ENCODE assay signal across 22 cellular contexts in the genomic region with DNA sequence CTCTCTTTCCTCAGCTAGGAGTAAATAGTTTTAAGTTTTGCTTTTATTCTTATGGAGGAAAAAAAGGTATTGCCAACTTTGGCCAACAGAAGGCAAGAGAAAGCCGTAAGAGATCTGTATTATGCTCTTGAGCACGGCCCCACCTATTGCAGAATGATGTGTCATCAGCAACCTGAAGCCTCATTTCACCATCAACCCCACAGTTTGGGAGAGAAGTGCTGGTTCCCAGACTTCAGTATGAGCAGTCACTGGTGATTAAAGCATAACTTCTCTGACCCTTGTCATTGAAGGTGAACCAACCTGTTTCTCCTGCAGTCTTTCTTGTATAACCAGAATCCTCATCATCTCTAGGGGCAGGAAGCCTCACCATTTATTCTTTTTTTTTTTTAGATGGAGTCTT.
DNase-seq lines count a peak whose midpoint lies in the region; ATAC-seq and TF ChIP-seq lines count a peak whose summit lies in the region.
"Had no signal": no experiment of that assay in that cellular context is flagged by ENCODE, and none has a peak within 500 bp of the region (broad histone marks: within the 10 kb centered on the region; RNA-seq: fewer than 3 reads in every experiment).

No MANE protein-coding gene starts in this region.

- H2AFZ ChIP-seq in PC-9 (no peak overlapping the region), osteoblast (ENCODE audit: low read length) (no peak overlapping the region)

- H3K9me2 ChIP-seq in PC-9 (ENCODE audit: insufficient read depth), result no peaks in the 10 kb centered on the region

- peak; percentile 31 for DNase-seq in HT-29 (ENCODE audit: low spot score)
- DNase-seq in PC-9, result peak; percentile 13 to 98
- peak; percentile 64 for DNase-seq in osteoblast (ENCODE audit: insufficient read length, low spot score, missing footprints)
- no peak for DNase-seq in tibial nerve (ENCODE audit: low spot score in 2 of 2)
- no peak for DNase-seq in activated CD8-positive, alpha-beta memory T cell treated with anti-CD3 and anti-CD28 coated beads, Interleukin-2, amount 50 U/mL, for 4 hours
- DNase-seq in naive thymus-derived CD4-positive, alpha-beta T cell, result no peak
- DNase-seq: activated CD4-positive, CD25-positive, alpha-beta regulatory T cell; activated naive CD4-positive, alpha-beta T cell treated with anti-CD3 and anti-CD28 coated beads, Interleukin-2, amount 50 U/mL, for 16 hours; activated T-cell treated with anti-CD3 and anti-CD28 coated beads, Interleukin-2, amount 50 U/mL, for 48 hours; CD8-positive, alpha-beta T cell; DMS79 treated with DMSO at 0.1 percent for 48 hours; lower lobe of right lung; NCI-H1694 treated with DMSO at 0.1 percent for 48 hours; NCI-H526 treated with DMSO at 0.1 percent for 48 hours; OCI-M1; ovary; stimulated activated naive CD4-positive, alpha-beta T cell had no signal

- H3K4me3 ChIP-seq in PC-9, result peak overlapping the region; percentile 4; the same call in 1 of the 2 replicates
- no peak overlapping the region for H3K4me3 ChIP-seq in osteoblast (ENCODE audit: insufficient read depth, low read length)
- H3K4me3 ChIP-seq in tibial nerve, result no peak overlapping the region
- no peak overlapping the region for H3K4me3 ChIP-seq in naive thymus-derived CD4-positive, alpha-beta T cell (ENCODE audit: low read length)
- H3K4me3 ChIP-seq: gastroesophageal sphincter, HAP-1, lower lobe of right lung, ovary had no signal

- CTCF ChIA-PET in PC-9 (lab: Charles Lee), result interaction anchor here (0.6 kb wide), 1 partner anchor 598 kb away, joined by 3 read pairs; no protein-coding TSS in a partner anchor
- CTCF ChIA-PET in naive thymus-derived CD4-positive, alpha-beta T cell (lab: Charles Lee), result no interaction called here

- no TSS peak for BruUV-seq in PC-9 (replicated peaks; lab: Mats Ljungman, UMichigan)

- H3K4me2 ChIP-seq in PC-9 (peak overlapping the region; percentile 60), osteoblast (ENCODE audit: insufficient read depth, low read length) (no peak overlapping the region)

- H3K4me1 ChIP-seq in PC-9 (replicated peaks; ENCODE audit: insufficient read depth) (peaks cover 24% of the 10 kb centered on the region), osteoblast (ENCODE audit: insufficient read depth, low read length) (no peaks in the 10 kb centered on the region), tibial nerve (peaks cover 0 to 34% (median 3%) of the 10 kb centered on the region in 4 donors)
- H3K4me1 ChIP-seq in naive thymus-derived CD4-positive, alpha-beta T cell (ENCODE audit: control insufficient read depth in 2 of 2, insufficient read depth in 2 of 2, low read length in 2 of 2), result peaks cover 0 to 17% of the 10 kb centered on the region in 2 donors
- H3K4me1 ChIP-seq: HAP-1 had no signal

- no peaks in the 10 kb centered on the region for H3K36me3 ChIP-seq in PC-9 (ENCODE audit: low read depth)
- H3K36me3 ChIP-seq in osteoblast (ENCODE audit: insufficient read depth, low read length), result no peaks in the 10 kb centered on the region
- H3K36me3 ChIP-seq in tibial nerve, result peaks cover 0 to 5% (median 0%) of the 10 kb centered on the region in 3 donors
- H3K36me3 ChIP-seq in naive thymus-derived CD4-positive, alpha-beta T cell (ENCODE audit: control insufficient read depth in 2 of 3, insufficient read depth in 3 of 3, low read length in 3 of 3), result no peaks in the 10 kb centered on the region
- H3K36me3 ChIP-seq: gastroesophageal sphincter, HAP-1, lower lobe of right lung, ovary had no signal

- peaks cover 5 to 13% (median 12%) of the 10 kb centered on the region in 7 donors for H3K4me1 Mint-ChIP-seq in naive thymus-derived CD4-positive, alpha-beta T cell
- H3K4me1 Mint-ChIP-seq: IgD-negative memory B cell had no signal

- POLR2A ChIA-PET in PC-9 (lab: Charles Lee; ENCODE audit: unreplicated experiment), result no interaction called here
- POLR2A ChIA-PET in naive thymus-derived CD4-positive, alpha-beta T cell (lab: Charles Lee), result no interaction called here

- TF ChIP-seq CTCF in PC-9 (conservative IDR thresholded peaks at IDR 0.05), result peak; percentile 53; the same call in 1 of the 2 replicates
- TF ChIP-seq CTCF in osteoblast (IDR thresholded peaks at IDR 0.05; ENCODE audit: extremely low read depth, low read depth, low read length), result no peak
- no peak for TF ChIP-seq CTCF in tibial nerve (IDR thresholded peaks at IDR 0.05)

- ATAC-seq in esophagus mucosa, result peak; percentile 98
- ATAC-seq in naive thymus-derived CD4-positive, alpha-beta T cell, result no peak
- ATAC-seq: CD8-positive, alpha-beta T cell; gastroesophageal sphincter; lower lobe of right lung; sciatic nerve had no signal

- no peak for TF ChIP-seq POLR2A in tibial nerve (IDR thresholded peaks at IDR 0.05)

- peaks cover 19% of the 10 kb centered on the region for H3F3A ChIP-seq in PC-9 (ENCODE audit: insufficient read depth, low read depth)

- H3K27me3 Mint-ChIP-seq in naive thymus-derived CD4-positive, alpha-beta T cell, result peaks cover 0 to 7% (median 3%) of the 10 kb centered on the region in 5 donors

- no peaks in the 10 kb centered on the region for H3K9me3 Mint-ChIP-seq in naive thymus-derived CD4-positive, alpha-beta T cell
- H3K9me3 Mint-ChIP-seq: CD8-positive, alpha-beta T cell; IgD-negative memory B cell had no signal

- H3K27me3 ChIP-seq in PC-9 (ENCODE audit: insufficient read depth, low read depth) (no peaks in the 10 kb centered on the region), osteoblast (ENCODE audit: insufficient read depth, low read length) (no peaks in the 10 kb centered on the region), tibial nerve (no peaks in the 10 kb centered on the region)
- no peaks in the 10 kb centered on the region for H3K27me3 ChIP-seq in naive thymus-derived CD4-positive, alpha-beta T cell (ENCODE audit: control insufficient read depth in 2 of 2, insufficient read depth in 2 of 2, low read length in 2 of 2)
- H3K27me3 ChIP-seq: gastroesophageal sphincter, ovary had no signal

- no peak overlapping the region for H3K4me3 Mint-ChIP-seq in naive thymus-derived CD4-positive, alpha-beta T cell
- H3K4me3 Mint-ChIP-seq: CD8-positive, alpha-beta T cell; IgD-negative memory B cell had no signal

- 0 out of 2 replicates have a peak, but pooled peaks cover 4% of the 10 kb centered on the region for H3K9me3 ChIP-seq in PC-9 (ENCODE audit: insufficient read depth, low read depth)
- H3K9me3 ChIP-seq in osteoblast (ENCODE audit: low read depth, low read length), result no peaks in the 10 kb centered on the region
- no peaks in the 10 kb centered on the region for H3K9me3 ChIP-seq in tibial nerve
- no peaks in the 10 kb centered on the region for H3K9me3 ChIP-seq in naive thymus-derived CD4-positive, alpha-beta T cell (ENCODE audit: control insufficient read depth in 2 of 3, low read length in 3 of 3)
- H3K9me3 ChIP-seq: gastroesophageal sphincter, HAP-1, lower lobe of right lung, ovary had no signal

- H4K20me1 ChIP-seq in PC-9 (ENCODE audit: insufficient read depth) (no peaks in the 10 kb centered on the region), osteoblast (ENCODE audit: insufficient read depth, low read length) (no peaks in the 10 kb centered on the region)

- intact Hi-C loops in PC-9 (cut with micrococcal nuclease; ENCODE audit: unreplicated experiment), result no loop called here
- intact Hi-C loops in naive thymus-derived CD4-positive, alpha-beta T cell (cut with micrococcal nuclease), result no loop called here

- TF ChIP-seq EP300 in tibial nerve (IDR thresholded peaks at IDR 0.05), result no peak

- no peak overlapping the region for H3K27ac Mint-ChIP-seq in naive thymus-derived CD4-positive, alpha-beta T cell
- H3K27ac Mint-ChIP-seq: CD8-positive, alpha-beta T cell; IgD-negative memory B cell had no signal

- H3K79me2 ChIP-seq in PC-9 (ENCODE audit: low read depth) (no peaks in the 10 kb centered on the region), osteoblast (ENCODE audit: insufficient read depth, low read length) (no peaks in the 10 kb centered on the region)

- H3K36me3 Mint-ChIP-seq in naive thymus-derived CD4-positive, alpha-beta T cell, result no peaks in the 10 kb centered on the region
- H3K36me3 Mint-ChIP-seq: CD8-positive, alpha-beta T cell; IgD-negative memory B cell had no signal

- 96 to 98% methylated on average over 2 of the region's 2 CpGs for WGBS in tibial nerve, 2 donors

- H3K27ac ChIP-seq in PC-9 (peak overlapping the region; percentile 82), osteoblast (ENCODE audit: low read depth, low read length) (no peak overlapping the region), tibial nerve (no peak overlapping the region)
- H3K27ac ChIP-seq in naive thymus-derived CD4-positive, alpha-beta T cell (ENCODE audit: low read depth, low read length), result no peak overlapping the region
- H3K27ac ChIP-seq: gastroesophageal sphincter, lower lobe of right lung, ovary had no signal

Comparison
In these comparisons a context has a peak if more than half of its experiments do, and no peak if none do; other contexts are left out.
1. DNase-seq: peak in HT-29 (single experiment), PC-9 (2 of 2) and osteoblast (single experiment); none in tibial nerve (0 of 2), activated CD8-positive, alpha-beta memory T cell treated with anti-CD3 and anti-CD28 coated beads, Interleukin-2, amount 50 U/mL, for 4 hours (single experiment) and naive thymus-derived CD4-positive, alpha-beta T cell (0 of 9).